Comparison of ENCODE assay signal across 27 cellular contexts in the genomic region with DNA sequence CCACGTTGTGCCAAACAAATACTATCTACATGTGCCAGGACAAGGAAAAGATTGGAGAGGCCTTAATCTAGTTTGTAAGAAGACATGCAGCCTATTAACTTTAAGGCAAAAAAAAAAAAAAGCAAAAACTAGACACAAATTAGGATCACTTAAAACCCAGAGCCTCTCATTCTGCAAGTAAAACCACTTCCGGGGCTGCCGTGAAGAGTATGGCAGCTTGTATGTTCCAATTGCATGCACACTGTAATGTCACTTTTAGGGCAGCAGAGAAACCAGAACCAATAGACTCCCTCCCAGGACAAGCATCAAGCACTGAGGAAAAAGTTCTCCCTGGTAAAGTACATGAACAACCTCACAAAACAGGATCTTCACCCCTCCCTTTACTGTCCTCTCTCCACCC.
"Had no signal": no experiment of that assay in that cellular context is flagged by ENCODE, and none has a peak within 500 bp of the region (broad histone marks: within the 10 kb centered on the region; RNA-seq: fewer than 3 reads in every experiment).

No MANE protein-coding gene starts in this region.

- H3K27ac Mint-ChIP-seq: naive thymus-derived CD8-positive, alpha-beta T cell; natural killer cell treated with Interleukin-12 subunit alpha and Interleukin-12 subunit beta and Interleukin-15 and Interleukin-18, amount 100 ng/mL, for 72 hours; neural progenitor cell; progenitor cell of endocrine pancreas; stimulated activated effector memory CD8-positive, alpha-beta T cell treated with anti-CD3 and anti-CD28 coated beads, Interleukin-12 subunit alpha, Interleukin-12 subunit beta, amount 100 ng/mL, for 72 hours; stimulated activated naive B cell treated with anti-CD40 and anti-IgM and Interleukin-4, amounts not matched to agents 10 μg/mL and 1 μg/mL and 100 μg/mL, for 72 hours; stimulated activated naive CD8-positive, alpha-beta T cell treated with anti-CD3 and anti-CD28 coated beads, Interleukin-15, Interleukin-2, amounts not matched to agents 100 ng/mL and 50 ng/mL, for 24 hours had no signal

- H3K4me3 ChIP-seq: neural progenitor cell, ovary, psoas muscle, right lobe of liver, sigmoid colon, stomach, thoracic aorta, thyroid gland, tibial nerve, upper lobe of left lung had no signal

- H3K4me1 Mint-ChIP-seq: naive thymus-derived CD8-positive, alpha-beta T cell; neural progenitor cell; stimulated activated effector memory CD8-positive, alpha-beta T cell treated with anti-CD3 and anti-CD28 coated beads, Interleukin-12 subunit alpha, Interleukin-12 subunit beta, amount 100 ng/mL, for 72 hours; stimulated activated naive B cell treated with anti-CD40 and anti-IgM and Interleukin-4, amounts not matched to agents 10 μg/mL and 1 μg/mL and 100 μg/mL, for 72 hours had no signal

- ATAC-seq: naive thymus-derived CD8-positive, alpha-beta T cell; psoas muscle; right cardiac atrium; right lobe of liver; stimulated activated naive B cell treated with anti-CD40 and anti-IgM and Interleukin-4, amounts not matched to agents 10 μg/mL and 1 μg/mL and 100 μg/mL, for 72 hours had no signal

- H3K4me3 Mint-ChIP-seq: naive thymus-derived CD8-positive, alpha-beta T cell; natural killer cell treated with Interleukin-12 subunit alpha and Interleukin-12 subunit beta and Interleukin-15 and Interleukin-18, amount 100 ng/mL, for 72 hours; neural progenitor cell; stimulated activated effector memory CD8-positive, alpha-beta T cell treated with anti-CD3 and anti-CD28 coated beads, Interleukin-12 subunit alpha, Interleukin-12 subunit beta, amount 100 ng/mL, for 72 hours; stimulated activated naive B cell treated with anti-CD40 and anti-IgM and Interleukin-4, amounts not matched to agents 10 μg/mL and 1 μg/mL and 100 μg/mL, for 72 hours; stimulated activated naive CD8-positive, alpha-beta T cell treated with anti-CD3 and anti-CD28 coated beads, Interleukin-15, Interleukin-2, amounts not matched to agents 100 ng/mL and 50 ng/mL, for 24 hours had no signal

- H3K36me3 Mint-ChIP-seq: neural progenitor cell; stimulated activated effector memory CD8-positive, alpha-beta T cell treated with anti-CD3 and anti-CD28 coated beads, Interleukin-12 subunit alpha, Interleukin-12 subunit beta, amount 100 ng/mL, for 72 hours had no signal

- H3K27ac ChIP-seq: neural progenitor cell, ovary, parathyroid adenoma, psoas muscle, right lobe of liver, sigmoid colon, stomach, thoracic aorta, thyroid gland, tibial nerve, upper lobe of left lung had no signal

- H3K9me3 Mint-ChIP-seq: natural killer cell treated with Interleukin-12 subunit alpha and Interleukin-12 subunit beta and Interleukin-15 and Interleukin-18, amount 100 ng/mL, for 72 hours; neural progenitor cell; stimulated activated effector memory CD8-positive, alpha-beta T cell treated with anti-CD3 and anti-CD28 coated beads, Interleukin-12 subunit alpha, Interleukin-12 subunit beta, amount 100 ng/mL, for 72 hours; stimulated activated naive CD8-positive, alpha-beta T cell treated with anti-CD3 and anti-CD28 coated beads, Interleukin-15, Interleukin-2, amounts not matched to agents 100 ng/mL and 50 ng/mL, for 24 hours had no signal

- DNase-seq: naive thymus-derived CD8-positive, alpha-beta T cell; occipital lobe; ovary; posterior cingulate gyrus; psoas muscle; right cardiac atrium; right lobe of liver; sigmoid colon; small intestine; stimulated activated CD4-positive, alpha-beta T cell treated with anti-CD3 and anti-CD28 coated beads, Interleukin-15, amount 100 ng/mL, for 24 hours; stimulated activated CD4-positive, alpha-beta T cell treated with anti-CD3 and anti-CD28 coated beads, Interleukin-2, amount 100 ng/mL, for 24 hours; stimulated activated CD4-positive, alpha-beta T cell treated with anti-CD3 and anti-CD28 coated beads, Interleukin-2, amount 100 ng/mL, for 48 hours; stimulated activated CD4-positive, alpha-beta T cell treated with anti-CD3 and anti-CD28 coated beads, Interleukin-4, amount 100 ng/mL, for 24 hours; stimulated activated naive B cell treated with anti-CD40 and anti-IgM and Interleukin-4, amounts not matched to agents 10 μg/mL and 1 μg/mL and 100 μg/mL, for 72 hours; stimulated activated naive CD4-positive, alpha-beta T cell treated with Interleukin-2 at 50 U/mL for 16 hours; stomach; thyroid gland; trophoblast cell; upper lobe of left lung had no signal

- H3K4me2 ChIP-seq: neural progenitor cell had no signal

- H3K9ac ChIP-seq: neural progenitor cell, parathyroid adenoma had no signal

- H2AFZ ChIP-seq: neural progenitor cell, parathyroid adenoma had no signal

- H3K27me3 Mint-ChIP-seq: stimulated activated naive CD8-positive, alpha-beta T cell treated with anti-CD3 and anti-CD28 coated beads, Interleukin-15, Interleukin-2, amounts not matched to agents 100 ng/mL and 50 ng/mL, for 24 hours had no signal

- H3K4me1 ChIP-seq: neural progenitor cell, parathyroid adenoma, psoas muscle, right lobe of liver, sigmoid colon, stomach, thyroid gland, tibial nerve, upper lobe of left lung had no signal

- H3K9me3 ChIP-seq: ovary, psoas muscle, right lobe of liver, sigmoid colon, thoracic aorta, thyroid gland, tibial nerve, upper lobe of left lung had no signal

- H3K36me3 ChIP-seq: neural progenitor cell, ovary, right lobe of liver, sigmoid colon, stomach, thoracic aorta, thyroid gland, tibial nerve, upper lobe of left lung had no signal

- H3K79me2 ChIP-seq: parathyroid adenoma had no signal

- H3K27me3 ChIP-seq: neural progenitor cell, ovary, right lobe of liver, sigmoid colon, stomach, thyroid gland, tibial nerve, upper lobe of left lung had no signal
